ENCODE assay signal across 8 cellular contexts in the genomic region with DNA sequence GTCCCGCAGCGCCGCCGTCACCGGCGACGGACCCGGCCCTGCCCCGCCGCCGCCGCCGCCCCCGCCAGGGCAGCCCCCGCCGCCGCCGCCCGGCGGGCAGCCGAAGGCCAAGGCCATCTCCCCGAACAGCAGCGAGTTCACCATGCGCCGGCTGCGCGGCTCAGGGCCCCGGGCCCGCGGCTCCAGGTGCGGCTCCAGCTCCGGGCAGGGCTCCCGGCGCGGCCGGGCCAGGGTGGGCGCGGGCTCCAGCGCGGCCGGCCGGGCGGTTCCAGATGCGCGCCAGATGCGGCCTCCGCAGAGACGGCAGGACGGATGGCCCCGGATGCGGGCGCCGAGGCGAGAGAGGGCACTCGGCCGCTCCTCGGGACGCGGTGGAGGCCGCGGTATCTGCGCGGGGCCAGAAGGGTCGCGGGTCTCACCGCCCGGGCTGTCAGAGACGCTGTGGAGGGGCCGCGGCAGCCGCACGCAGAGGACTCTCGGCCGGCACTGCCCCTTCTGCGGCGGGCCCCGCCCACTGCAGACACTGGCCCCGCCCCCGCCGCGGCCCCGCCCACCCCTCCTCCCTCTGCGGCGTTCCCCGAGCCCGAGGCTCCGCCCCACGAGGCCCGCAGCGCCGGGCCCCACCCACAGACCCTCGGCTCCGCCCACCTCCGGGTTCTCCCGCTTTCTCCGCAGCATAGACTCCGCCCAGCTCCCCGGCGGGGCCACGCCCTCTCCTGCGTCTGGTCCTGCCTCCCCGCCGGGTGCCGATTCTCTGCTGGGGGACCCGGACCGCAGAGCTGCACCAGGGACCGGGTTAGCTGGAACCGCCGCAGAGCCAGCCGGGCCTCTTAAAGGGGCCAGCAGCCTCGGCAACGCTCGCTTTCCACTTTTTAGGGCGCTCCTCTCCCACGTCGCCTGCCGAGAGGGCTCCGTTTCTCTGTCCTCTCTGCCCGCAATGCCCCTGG. TPM values are rescaled to one million over a fixed set of nuclear protein-coding genes. Genes with fewer than 3 reads are reported as not detected.
DNase-seq lines count a peak whose midpoint lies in the region; ATAC-seq, FAIRE-seq and TF ChIP-seq lines count a peak whose summit lies in the region.

A gene (minus strand): TSS at position 488 of the 947 bp plus-strand sequence. CDS start 344 bp downstream, at position 144.

- H3K27ac ChIP-seq in keratinocyte (ENCODE audit: control insufficient read depth, insufficient read depth, low read length), result peak within 1 kb of the TSS; percentile 81

- H3K9ac ChIP-seq in keratinocyte (ENCODE audit: control insufficient read depth, extremely low read depth, insufficient read depth, low read length), result peak within 1 kb of the TSS; percentile 78

- H3K4me2 ChIP-seq in keratinocyte (ENCODE audit: control insufficient read depth, extremely low read depth, insufficient read depth, low read depth, low read length), result peak within 1 kb of the TSS; percentile 91

- no peaks in the 10 kb centered on the region for H3K27me3 ChIP-seq in keratinocyte (ENCODE audit: control insufficient read depth, extremely low read depth, insufficient read depth, low read length)

- POLR2A ChIA-PET in AG04449 (lab: Yijun Ruan, JAX), result interaction anchor here (0.7 to 2.1 kb wide), 10 partner anchors 10 to 54 kb away, joined by 3 to 13 read pairs (median 6); a partner anchor contains a TSS

- H3K4me3 ChIP-seq in AG04449 (ENCODE audit: low read depth, low read length), result peak within 1 kb of the TSS; percentile 75
- peak within 1 kb of the TSS; percentile 81 to 93 (median 86) for H3K4me3 ChIP-seq in keratinocyte (ENCODE audit: control insufficient read depth in 2 of 3, extremely low read depth in 1 of 3, insufficient read depth in 2 of 3, low read depth in 1 of 3, low read length in 3 of 3)

- no peaks in the 10 kb centered on the region for H3K9me1 ChIP-seq in keratinocyte (ENCODE audit: control insufficient read depth, extremely low read depth, insufficient read depth, low read length)

- no peak for DNase-seq in AG04449 (ENCODE audit: low read depth, low spot score)
- peak; percentile 97 for DNase-seq in NCI-H2227 (lab: John Stamatoyannopoulos, UW; ENCODE audit: unreplicated experiment)
- peak; percentile 99 for DNase-seq in activated CD4-positive, CD25-positive, alpha-beta regulatory T cell treated with anti-CD3 and anti-CD28 coated beads, Interleukin-2, amount 50 U/mL, for 72 hours
- DNase-seq in cerebellar cortex (ENCODE audit: low spot score), result peak; percentile 98
- no peak for DNase-seq in keratinocyte (ENCODE audit: low read depth, low spot score)
- DNase-seq in stimulated activated CD4-positive, alpha-beta T cell treated with anti-CD3 and anti-CD28 coated beads, Interleukin-12 subunit alpha, Interleukin-12 subunit beta, amount 100 ng/mL, for 4 hours, result peak; percentile 100

- dilution Hi-C loops in keratinocyte (cut with MboI; ENCODE audit: extremely low pct_ligation_motif_present, low sequenced_read_pairs), result no loop called here

- FAIRE-seq in keratinocyte (lab: Jason Lieb, UNC), result peak; percentile 55

- peaks cover 17% of the 10 kb centered on the region for H4K20me1 ChIP-seq in keratinocyte (ENCODE audit: control insufficient read depth, extremely low read depth, insufficient read depth, low read length)

- CTCF ChIA-PET in AG04449 (lab: Yijun Ruan, JAX), result interaction anchor here (0.8 to 12.4 kb wide), 5 partner anchors 9 to 45 kb away, joined by 3 to 179 read pairs (median 11); no protein-coding TSS in a partner anchor

- peaks cover 49% of the 10 kb centered on the region for H3K79me2 ChIP-seq in keratinocyte (ENCODE audit: control insufficient read depth, insufficient read depth, low read length)

- H3K9me3 ChIP-seq in keratinocyte (ENCODE audit: control insufficient read depth, low read depth, low read length), result no peaks in the 10 kb centered on the region

- peak within 1 kb of the TSS; percentile 71 for H2AFZ ChIP-seq in keratinocyte (ENCODE audit: control insufficient read depth, low read length)

- peak; percentile 66 for ATAC-seq in GM18868 (IDR thresholded peaks at IDR 0.05; ENCODE audit: unreplicated experiment)
- ATAC-seq in HG03097 (IDR thresholded peaks at IDR 0.05; ENCODE audit: low FRiP score, unreplicated experiment), result peak; percentile 59

- TF ChIP-seq CTCF in AG04449 (IDR thresholded peaks at IDR 0.05; ENCODE audit: insufficient read depth, low read length, missing control alignments) (no peak), keratinocyte (optimal IDR thresholded peaks at IDR 0.05 in 1 of 3, IDR thresholded peaks at IDR 0.05 in 1 of 3, conservative IDR thresholded peaks at IDR 0.05 in 1 of 3; ENCODE audit: extremely low read depth in 1 of 3, insufficient read depth in 2 of 3, low read length in 3 of 3) (no peak)

- peaks cover 2 to 23% of the 10 kb centered on the region in 2 experiments for H3K36me3 ChIP-seq in keratinocyte (ENCODE audit: control insufficient read depth in 2 of 2, extremely low read depth in 1 of 2, insufficient read depth in 2 of 2, low read length in 2 of 2)

- peaks cover 41% of the 10 kb centered on the region for H3K4me1 ChIP-seq in keratinocyte (ENCODE audit: control insufficient read depth, extremely low read depth, insufficient read depth, low read length)

RNA-seq across cellular contexts. Expression of the gene that starts here (rescaled TPM):
- polyA plus RNA-seq in keratinocyte, result 55.0 to 61.5 TPM (median 57.9 TPM) in 3 replicates
- 124 TPM for polyA plus RNA-seq in keratinocyte (2011; ENCODE audit: low read depth)
- polyA plus RNA-seq in keratinocyte (2011; cell fraction: cytosol; rRNA removed), result 43.0 and 79.6 TPM in 2 replicates
- 145 and 193 TPM in 2 replicates for polyA plus RNA-seq in keratinocyte (2011; cell fraction: nucleus; rRNA removed)
- polyA plus RNA-seq in keratinocyte (2012; ENCODE audit: low replicate concordance), result 72.9 and 75.0 TPM in 2 replicates
- 106 to 194 TPM (median 118 TPM) in 3 replicates for polyA minus RNA-seq in keratinocyte
- 127 TPM for polyA minus RNA-seq in keratinocyte (2011; cell fraction: cytosol; rRNA and poly(A)+ RNA removed)
- 82.3 and 144 TPM in 2 replicates for polyA minus RNA-seq in keratinocyte (2011; cell fraction: nucleus; rRNA and poly(A)+ RNA removed)

Comparison
In these comparisons a context has a peak if more than half of its experiments do, and no peak if none do; other contexts are left out.
1. DNase-seq: peak in NCI-H2227 (single experiment), activated CD4-positive, CD25-positive, alpha-beta regulatory T cell treated with anti-CD3 and anti-CD28 coated beads, Interleukin-2, amount 50 U/mL, for 72 hours (single experiment), cerebellar cortex (single experiment) and stimulated activated CD4-positive, alpha-beta T cell treated with anti-CD3 and anti-CD28 coated beads, Interleukin-12 subunit alpha, Interleukin-12 subunit beta, amount 100 ng/mL, for 4 hours (single experiment); none in AG04449 (single experiment) and keratinocyte (single experiment).